In the genomic region with DNA sequence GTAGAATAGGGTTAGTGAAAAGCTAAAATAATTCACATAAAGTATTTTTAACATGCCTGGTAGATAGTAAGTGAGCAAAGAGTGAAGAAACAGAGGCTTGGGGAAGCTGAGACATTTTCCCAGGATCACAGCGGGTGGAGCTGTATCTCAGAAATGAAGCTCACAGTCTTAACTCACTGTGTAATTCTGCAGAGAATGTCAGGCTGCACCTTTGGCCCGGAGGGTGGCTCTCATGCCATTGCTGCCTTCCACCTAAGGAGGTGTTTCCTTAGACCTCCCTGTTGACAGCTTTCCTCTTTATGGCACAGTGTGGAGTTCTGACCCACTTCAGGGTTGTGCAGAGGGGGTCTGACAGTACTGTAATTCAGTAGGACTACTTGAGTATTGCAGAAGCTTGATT, we compare ENCODE assay signal across 17 cellular contexts. TPM values are rescaled to one million over a fixed set of nuclear protein-coding genes. Genes with fewer than 3 reads are reported as not detected.
DNase-seq lines count a peak whose midpoint lies in the region; ATAC-seq and TF ChIP-seq lines count a peak whose summit lies in the region.
"Had no signal": no experiment of that assay in that cellular context is flagged by ENCODE, and none has a peak within 500 bp of the region (broad histone marks: within the 10 kb centered on the region; RNA-seq: fewer than 3 reads in every experiment).

No MANE protein-coding gene starts in this region.

- H3K9me2 ChIP-seq in hepatocyte (replicated peaks; ENCODE audit: insufficient read depth) (no peaks in the 10 kb centered on the region), GM23338 (ENCODE audit: insufficient read depth) (no peaks in the 10 kb centered on the region)

- peak overlapping the region; percentile 53; the same call in 1 of the 2 replicates for H4K91ac ChIP-seq in IMR-90 (ENCODE audit: insufficient read depth, low read depth, low read length)

- in situ Hi-C loops in IMR-90 (cut with MboI; ENCODE audit: low sequenced_read_pairs) = no loop called here

- H3K79me1 ChIP-seq in IMR-90 (ENCODE audit: low read depth in 1 of 2, low read length in 2 of 2) = peaks cover 22 to 53% of the 10 kb centered on the region in 2 experiments

- H3K36me3 Mint-ChIP-seq in nephron (ENCODE audit: low read depth) (peaks cover 17% of the 10 kb centered on the region), glutamatergic neuron (ENCODE audit: unreplicated experiment) (peaks cover 9% of the 10 kb centered on the region), GM23338 (ENCODE audit: low read depth) (peaks cover 30% of the 10 kb centered on the region)
- peaks cover 5 to 15% (median 7%) of the 10 kb centered on the region in 5 donors for H3K36me3 Mint-ChIP-seq in naive thymus-derived CD4-positive, alpha-beta T cell

- H3K9me3 Mint-ChIP-seq in nephron (peaks cover 12% of the 10 kb centered on the region), glutamatergic neuron (ENCODE audit: unreplicated experiment) (peaks cover 10% of the 10 kb centered on the region), GM23338 (peaks cover 16% of the 10 kb centered on the region)
- H3K9me3 Mint-ChIP-seq in naive thymus-derived CD4-positive, alpha-beta T cell = peaks cover 0 to 11% (median 6%) of the 10 kb centered on the region in 11 donors

- 0 out of 2 replicates have a peak, but pooled peaks cover 8% of the 10 kb centered on the region for H3F3A ChIP-seq in GM23338 (replicated peaks; ENCODE audit: low read depth)

- H3K27ac Mint-ChIP-seq in nephron (no peak overlapping the region), glutamatergic neuron (ENCODE audit: unreplicated experiment) (no peak overlapping the region), GM23338 (no peak overlapping the region)
- H3K27ac Mint-ChIP-seq in naive thymus-derived CD4-positive, alpha-beta T cell = no peak overlapping the region

- H4K20me1 ChIP-seq in IMR-90 (ENCODE audit: insufficient read depth, low read length) = peaks cover 20% of the 10 kb centered on the region
- peaks cover 6% of the 10 kb centered on the region for H4K20me1 ChIP-seq in hepatocyte (ENCODE audit: insufficient read depth, poor library complexity, severe bottlenecking)
- peaks cover 14% of the 10 kb centered on the region for H4K20me1 ChIP-seq in GM23338 (replicated peaks; ENCODE audit: insufficient read depth)

- TF ChIP-seq RAD21 in IMR-90 (IDR thresholded peaks at IDR 0.05; ENCODE audit: low read length) = no peak

- H3K4me3 ChIP-seq in IMR-90 (ENCODE audit: insufficient read depth, low read depth, low read length) (no peak overlapping the region), hepatocyte (no peak overlapping the region), upper lobe of right lung (peak overlapping the region; percentile 29), GM23338 (no peak overlapping the region)
- H3K4me3 ChIP-seq in naive thymus-derived CD4-positive, alpha-beta T cell (ENCODE audit: low read length) = no peak overlapping the region
- H3K4me3 ChIP-seq: HAP-1, SJCRH30 had no signal

- H3K36me3 ChIP-seq in IMR-90 (ENCODE audit: control insufficient read depth, insufficient read depth, low read length) = no peaks in the 10 kb centered on the region; the same call in 1 of the 2 replicates
- H3K36me3 ChIP-seq in hepatocyte (replicated peaks; ENCODE audit: insufficient read depth, low read depth) = no peaks in the 10 kb centered on the region
- no peaks in the 10 kb centered on the region for H3K36me3 ChIP-seq in upper lobe of right lung
- peaks cover 0 to 12% (median 0%) of the 10 kb centered on the region in 3 experiments for H3K36me3 ChIP-seq in naive thymus-derived CD4-positive, alpha-beta T cell (ENCODE audit: control insufficient read depth in 2 of 3, insufficient read depth in 3 of 3, low read length in 3 of 3)
- H3K36me3 ChIP-seq in GM23338 (ENCODE audit: insufficient read depth) = 0 out of 2 replicates have a peak, but pooled peaks cover 5% of the 10 kb centered on the region
- H3K36me3 ChIP-seq: SJCRH30 had no signal

- H3K9me1 ChIP-seq in IMR-90 (ENCODE audit: insufficient read depth, low read length) = peaks cover 21% of the 10 kb centered on the region

- peak overlapping the region; percentile 64; the same call in 1 of the 2 replicates for H3K23ac ChIP-seq in IMR-90 (ENCODE audit: low read depth, low read length)

- no peak overlapping the region for H3K56ac ChIP-seq in IMR-90 (ENCODE audit: extremely low read depth, insufficient read depth, low read length)

- peaks cover 9% of the 10 kb centered on the region for H3K9me3 ChIP-seq in IMR-90 (ENCODE audit: control insufficient read depth, insufficient read depth, low read length)
- no peaks in the 10 kb centered on the region for H3K9me3 ChIP-seq in hepatocyte (ENCODE audit: low read depth)
- no peaks in the 10 kb centered on the region for H3K9me3 ChIP-seq in upper lobe of right lung
- H3K9me3 ChIP-seq in naive thymus-derived CD4-positive, alpha-beta T cell (ENCODE audit: control insufficient read depth in 2 of 3, low read length in 3 of 3) = peaks cover 0 to 8% (median 0%) of the 10 kb centered on the region in 3 experiments
- H3K9me3 ChIP-seq: SJCRH30 had no signal

- H3K27me3 ChIP-seq in IMR-90 (ENCODE audit: control insufficient read depth, insufficient read depth, low read length) (no peaks in the 10 kb centered on the region), hepatocyte (no peaks in the 10 kb centered on the region), upper lobe of right lung (no peaks in the 10 kb centered on the region), GM23338 (ENCODE audit: insufficient read depth) (no peaks in the 10 kb centered on the region)
- H3K27me3 ChIP-seq in naive thymus-derived CD4-positive, alpha-beta T cell (ENCODE audit: control insufficient read depth in 2 of 2, insufficient read depth in 2 of 2, low read length in 2 of 2) = no peaks in the 10 kb centered on the region
- H3K27me3 ChIP-seq: SJCRH30 had no signal

- peak overlapping the region; percentile 84 for H2AK9ac ChIP-seq in IMR-90 (replicated peaks; ENCODE audit: low read depth, low read length, poor library complexity)

- H3K4me1 ChIP-seq in IMR-90 (ENCODE audit: control insufficient read depth, insufficient read depth, low read length) = peaks cover 13% of the 10 kb centered on the region
- peaks cover 46% of the 10 kb centered on the region for H3K4me1 ChIP-seq in hepatocyte (ENCODE audit: insufficient read depth)
- peaks cover 29% of the 10 kb centered on the region for H3K4me1 ChIP-seq in upper lobe of right lung
- H3K4me1 ChIP-seq in naive thymus-derived CD4-positive, alpha-beta T cell (ENCODE audit: control insufficient read depth in 2 of 2, insufficient read depth in 2 of 2, low read length in 2 of 2) = peaks cover 18 to 19% of the 10 kb centered on the region in 2 donors
- H3K4me1 ChIP-seq in GM23338 (ENCODE audit: insufficient read depth) = peaks cover 21% of the 10 kb centered on the region

- peak overlapping the region; percentile 70; the same call in 1 of the 2 replicates for H3K14ac ChIP-seq in IMR-90 (replicated peaks; ENCODE audit: low read depth, low read length)

- H2BK20ac ChIP-seq in IMR-90 (ENCODE audit: low read depth, low read length) = peak overlapping the region; percentile 0; the same call in 1 of the 2 replicates

- CTCF ChIA-PET in IMR-90 (lab: Yijun Ruan, JAX) = no interaction called here
- CTCF ChIA-PET in naive thymus-derived CD4-positive, alpha-beta T cell (lab: Charles Lee) = interaction anchor here (0.5 kb wide), 1 partner anchor 515 kb away, joined by 3 read pairs; no protein-coding TSS in a partner anchor

- POLR2A ChIA-PET in IMR-90 (lab: Charles Lee; ENCODE audit: unreplicated experiment) = no interaction called here
- POLR2A ChIA-PET in naive thymus-derived CD4-positive, alpha-beta T cell (lab: Charles Lee) = interaction anchor here (3.5 kb wide), 1 partner anchor 64 kb away, joined by 27 read pairs; a partner anchor contains a TSS

- H4K5ac ChIP-seq in IMR-90 (ENCODE audit: low read depth, low read length) = no peak overlapping the region

- no TSS peak for BruUV-seq in IMR-90 (replicated peaks; lab: Mats Ljungman, UMichigan)

- no peak overlapping the region for H2BK5ac ChIP-seq in IMR-90 (ENCODE audit: low read depth, low read length, poor library complexity, severe bottlenecking)

- no peaks in the 10 kb centered on the region for H3K27me3 Mint-ChIP-seq in nephron (ENCODE audit: low read depth)
- H3K27me3 Mint-ChIP-seq in glutamatergic neuron (ENCODE audit: unreplicated experiment) = peaks cover 11% of the 10 kb centered on the region
- H3K27me3 Mint-ChIP-seq in naive thymus-derived CD4-positive, alpha-beta T cell = no peaks in the 10 kb centered on the region
- H3K27me3 Mint-ChIP-seq in GM23338 (ENCODE audit: insufficient read depth, low read depth, poor library complexity) = peaks cover 19% of the 10 kb centered on the region
- H3K27me3 Mint-ChIP-seq: CD8-positive, alpha-beta memory T cell had no signal

- H2AFZ ChIP-seq in IMR-90 (replicated peaks; ENCODE audit: low read length, poor library complexity) (no peak overlapping the region), hepatocyte (no peak overlapping the region), GM23338 (no peak overlapping the region)

- H3K4me3 Mint-ChIP-seq in nephron (peak overlapping the region in 2 of 3 experiments; percentile 58 to 97), glutamatergic neuron (ENCODE audit: unreplicated experiment) (no peak overlapping the region), GM23338 (no peak overlapping the region)
- no peak overlapping the region for H3K4me3 Mint-ChIP-seq in naive thymus-derived CD4-positive, alpha-beta T cell

- H2BK120ac ChIP-seq in IMR-90 (ENCODE audit: low read depth, low read length) = peak overlapping the region; percentile 44; the same call in 1 of the 2 replicates

- DNase-seq in IMR-90 (no peak), hepatocyte (ENCODE audit: low spot score) (no peak), upper lobe of right lung (no peak), glutamatergic neuron (no peak), GM23338 (ENCODE audit: low spot score) (no peak)
- DNase-seq in naive thymus-derived CD4-positive, alpha-beta T cell = no peak
- DNase-seq: ACHN; C1 segment of cervical spinal cord; CD8-positive, alpha-beta memory T cell; MM.1S; NCI-H226; NCI-H524 treated with DMSO at 0.1 percent for 48 hours; PC-3; SJCRH30 had no signal

- H3K4me2 ChIP-seq in IMR-90 (ENCODE audit: low read depth, low read length) (no peak overlapping the region), hepatocyte (peak overlapping the region; percentile 33), GM23338 (no peak overlapping the region)

- 0 out of 2 replicates have a peak overlapping the region, but pooled peaks have one; percentile 15 for H3K4ac ChIP-seq in IMR-90 (ENCODE audit: low read depth, low read length)

- H3K4me1 Mint-ChIP-seq in nephron = peaks cover 21% of the 10 kb centered on the region
- peaks cover 1% of the 10 kb centered on the region for H3K4me1 Mint-ChIP-seq in glutamatergic neuron (ENCODE audit: low read depth, unreplicated experiment)
- peaks cover 16 to 34% (median 27%) of the 10 kb centered on the region in 7 donors for H3K4me1 Mint-ChIP-seq in naive thymus-derived CD4-positive, alpha-beta T cell
- peaks cover 17% of the 10 kb centered on the region for H3K4me1 Mint-ChIP-seq in GM23338

- H4K8ac ChIP-seq in IMR-90 (ENCODE audit: low read depth in 2 of 2, low read length in 2 of 2) = peak overlapping the region; percentile 44 to 73; a peak in 2 of 4 replicates

- no peak overlapping the region for H3K9ac ChIP-seq in IMR-90 (ENCODE audit: low read depth, low read length)

- ATAC-seq in IMR-90 (ENCODE audit: low read depth) = no peak
- ATAC-seq in upper lobe of right lung = no peak
- no peak for ATAC-seq in naive thymus-derived CD4-positive, alpha-beta T cell
- no peak for ATAC-seq in GM23338
- ATAC-seq: PC-3 had no signal

- H3K79me2 ChIP-seq in hepatocyte = peaks cover 38% of the 10 kb centered on the region
- H3K79me2 ChIP-seq in GM23338 (replicated peaks; ENCODE audit: insufficient read depth) = peaks cover 21% of the 10 kb centered on the region

- H3K18ac ChIP-seq in IMR-90 (ENCODE audit: low read depth, low read length) = no peak overlapping the region; the same call in 1 of the 2 replicates

- dilution Hi-C loops in IMR-90 (cut with HindIII; ENCODE audit: low sequenced_read_pairs, unreplicated experiment) = no loop called here

- intact Hi-C loops in IMR-90 (cut with micrococcal nuclease) = loop anchor here (5.0 kb wide), 1 partner anchor 473 kb away; no protein-coding TSS in a partner anchor
- intact Hi-C loops in upper lobe of right lung (cut with DNase I) = no loop called here
- intact Hi-C loops in naive thymus-derived CD4-positive, alpha-beta T cell (cut with micrococcal nuclease) = loop anchor here (5.0 kb wide), 3 partner anchors 127 to 848 kb away; a partner anchor contains a TSS

- WGBS in IMR-90 (ENCODE audit: extremely low coverage in 2 of 2, insufficient read length in 1 of 2), 2 experiments = no CpG with 5 or more reads among the region's 2 CpGs
- 85% methylated on average over 2 of the region's 2 CpGs for WGBS in hepatocyte (ENCODE audit: low lambda C conversion rate, missing lambda C conversion rate)

- H3K27ac ChIP-seq in IMR-90 (ENCODE audit: insufficient read depth, low read length) (no peak overlapping the region), hepatocyte (peak overlapping the region; percentile 98), upper lobe of right lung (peak overlapping the region; percentile 43), GM23338 (ENCODE audit: low read depth) (no peak overlapping the region)
- H3K27ac ChIP-seq in naive thymus-derived CD4-positive, alpha-beta T cell (ENCODE audit: low read depth, low read length) = no peak overlapping the region
- H3K27ac ChIP-seq: SJCRH30 had no signal

- TF ChIP-seq POLR2A in IMR-90 (IDR thresholded peaks at IDR 0.05; ENCODE audit: low read depth, low read length) = no peak

- peak overlapping the region; percentile 48; the same call in 1 of the 2 replicates for H2AK5ac ChIP-seq in IMR-90 (ENCODE audit: low read depth, low read length)

- TF ChIP-seq CTCF in IMR-90 (conservative IDR thresholded peaks at IDR 0.05; ENCODE audit: low read depth, low read length) = no peak
- TF ChIP-seq CTCF in hepatocyte (IDR thresholded peaks at IDR 0.05; ENCODE audit: poor library complexity) = no peak
- no peak for TF ChIP-seq CTCF in nephron (IDR thresholded peaks at IDR 0.05; ENCODE audit: unreplicated experiment in 3 of 3)
- TF ChIP-seq CTCF in upper lobe of right lung (IDR thresholded peaks at IDR 0.05) = no peak
- TF ChIP-seq CTCF in glutamatergic neuron (IDR thresholded peaks at IDR 0.05; ENCODE audit: partially characterized antibody, unreplicated experiment) = no peak
- no peak for TF ChIP-seq CTCF in GM23338 (conservative IDR thresholded peaks at IDR 0.05; ENCODE audit: low read depth in 2 of 2)

- peak overlapping the region; percentile 76; the same call in 1 of the 3 replicates for H2BK15ac ChIP-seq in IMR-90 (ENCODE audit: low read depth, low read length)

RNA-seq across cellular contexts. Expression of a gene that starts 2.9 kb away (rescaled TPM):
- total RNA-seq in IMR-90 (2012; rRNA removed) = 46.2 and 71.7 TPM in 2 replicates
- polyA plus RNA-seq in IMR-90 (2012; rRNA removed) = 43.6 and 48.6 TPM in 2 replicates
- polyA plus RNA-seq in IMR-90 (2012; cell fraction: cytosol; rRNA removed) = 5.5 and 7.8 TPM in 2 replicates
- 22.2 and 87.5 TPM in 2 replicates for polyA plus RNA-seq in IMR-90 (2012; cell fraction: nucleus; rRNA removed; ENCODE audit: low replicate concordance)
- total RNA-seq in hepatocyte = 33.6 and 34.2 TPM in 2 replicates
- 55.5 and 59.4 TPM in 2 replicates for polyA plus RNA-seq in hepatocyte
- 36.5 TPM for total RNA-seq in upper lobe of right lung
- 45.4 TPM for total RNA-seq in glutamatergic neuron (ENCODE audit: unreplicated experiment)
- 10 to 100 TPM; 39.0 to 81.8 (median 45.2) TPM for total RNA-seq in naive thymus-derived CD4-positive, alpha-beta T cell
- polyA plus RNA-seq in naive thymus-derived CD4-positive, alpha-beta T cell = 10 to 100 TPM; 17.4 to 23.4 TPM
- 48.7 and 56.5 TPM in 2 replicates for total RNA-seq in GM23338 (2014; rRNA removed; shearing (Covaris generic))
- 51.2 and 62.6 TPM in 2 replicates for polyA plus RNA-seq in GM23338 (2016; fragmentation: Nextera tagmentation; extraction: Ambion mirVana)

RNA-seq across cellular contexts. Expression of a gene that starts 40.3 kb away (rescaled TPM):
- total RNA-seq in IMR-90 (2012; rRNA removed) (not detected in 2 replicates), hepatocyte (0.33 TPM in 1 of 2 replicates, not detected in the other), upper lobe of right lung (not detected), glutamatergic neuron (ENCODE audit: unreplicated experiment) (not detected)
- polyA plus RNA-seq in IMR-90 (2012; rRNA removed) (not detected in 2 replicates), hepatocyte (0.29 TPM in 1 of 2 replicates, not detected in the other), GM23338 (2016; fragmentation: Nextera tagmentation; extraction: Ambion mirVana) (not detected in 2 replicates)
- not detected in 2 replicates for polyA plus RNA-seq in IMR-90 (2012; cell fraction: cytosol; rRNA removed)
- not detected in 2 replicates for polyA plus RNA-seq in IMR-90 (2012; cell fraction: nucleus; rRNA removed; ENCODE audit: low replicate concordance)
- total RNA-seq in naive thymus-derived CD4-positive, alpha-beta T cell = not detected
- polyA plus RNA-seq in naive thymus-derived CD4-positive, alpha-beta T cell = not detected
- total RNA-seq in GM23338 (2014; rRNA removed; shearing (Covaris generic)) = not detected in 2 replicates
- total RNA-seq: CD8-positive, alpha-beta memory T cell; LHCN-M2; PC-3; SJCRH30 had no signal
- polyA plus RNA-seq: CD8-positive, alpha-beta memory T cell had no signal

RNA-seq across cellular contexts. Expression of a gene that starts 53.9 kb away (rescaled TPM):
- total RNA-seq in IMR-90 (2012; rRNA removed) (25.5 and 30.8 TPM in 2 replicates), hepatocyte (38.5 and 43.4 TPM in 2 replicates), upper lobe of right lung (126 TPM), glutamatergic neuron (ENCODE audit: unreplicated experiment) (65.6 TPM)
- polyA plus RNA-seq in IMR-90 (2012; rRNA removed) (22.1 and 24.3 TPM in 2 replicates), hepatocyte (23.9 and 28.4 TPM in 2 replicates), GM23338 (2016; fragmentation: Nextera tagmentation; extraction: Ambion mirVana) (14.6 and 18.3 TPM in 2 replicates)
- polyA plus RNA-seq in IMR-90 (2012; cell fraction: cytosol; rRNA removed) = 12.8 and 14.9 TPM in 2 replicates
- polyA plus RNA-seq in IMR-90 (2012; cell fraction: nucleus; rRNA removed; ENCODE audit: low replicate concordance) = 41.4 and 70.6 TPM in 2 replicates
- 100 to 1,000 TPM in 2 of 5 experiments, 10 to 100 TPM in 3; 65.2 to 114 (median 96.9) TPM for total RNA-seq in naive thymus-derived CD4-positive, alpha-beta T cell
- 10 to 100 TPM; 31.9 to 39.8 TPM for polyA plus RNA-seq in naive thymus-derived CD4-positive, alpha-beta T cell
- 52.3 and 59.6 TPM in 2 replicates for total RNA-seq in GM23338 (2014; rRNA removed; shearing (Covaris generic))

Comparison
In these comparisons a context has a peak if more than half of its experiments do, and no peak if none do; other contexts are left out.
1. H3K27ac ChIP-seq: peak in hepatocyte (single experiment) and upper lobe of right lung (single experiment); none in IMR-90 (single experiment), naive thymus-derived CD4-positive, alpha-beta T cell (single experiment) and GM23338 (single experiment).
2. H3K4me3 Mint-ChIP-seq: peak in nephron (2 of 3); none in glutamatergic neuron (single experiment), naive thymus-derived CD4-positive, alpha-beta T cell (0 of 10) and GM23338 (single experiment).